In genomic region chr3:60086811-60087210, GRCh38 we compare ENCODE assay signal across 10 cellular contexts.
A peak's percentile ranks its signal among the peaks of the same experiment; 100 is the strongest.
DNase-seq lines count a peak whose midpoint lies in the region; ATAC-seq and TF ChIP-seq lines count a peak whose summit lies in the region.
"Had no signal": no experiment of that assay in that cellular context is flagged by ENCODE, and none has a peak within 500 bp of the region (broad histone marks: within the 10 kb centered on the region; RNA-seq: fewer than 3 reads in every experiment).

No MANE protein-coding gene starts in this region.

- DNase-seq in activated T-cell treated with anti-CD3 and anti-CD28 coated beads for 48 hours (ENCODE audit: low read depth) (peak; percentile 29), activated T-cell treated with anti-CD3 and anti-CD28 coated beads for 4 hours (no peak), M059J (ENCODE audit: low read depth) (peak; percentile 79), astrocyte of the cerebellum (ENCODE audit: low read depth) (peak; percentile 4), gastrocnemius medialis (no peak)
- peak; percentile 14 for DNase-seq in stimulated activated naive B cell treated with anti-CD40 and anti-IgM and Interleukin-4, amounts not matched to agents 10 μg/mL and 1 μg/mL and 100 μg/mL, for 72 hours

- no peaks in the 10 kb centered on the region for H3K4me1 ChIP-seq in gastrocnemius medialis

- ATAC-seq in stimulated activated naive B cell treated with anti-CD40 and anti-IgM and Interleukin-4, amounts not matched to agents 10 μg/mL and 1 μg/mL and 100 μg/mL, for 72 hours (replicated peaks) = peak; percentile 92 to 97
- ATAC-seq in GM19324 (IDR thresholded peaks at IDR 0.05; ENCODE audit: low FRiP score, unreplicated experiment) (no peak), gastrocnemius medialis (no peak), GM18867 (IDR thresholded peaks at IDR 0.05; ENCODE audit: unreplicated experiment) (no peak)

- H3K4me3 Mint-ChIP-seq in stimulated activated naive B cell treated with anti-CD40 and anti-IgM and Interleukin-4, amounts not matched to agents 10 μg/mL and 1 μg/mL and 100 μg/mL, for 72 hours = no peak overlapping the region
- H3K4me3 Mint-ChIP-seq: B cell had no signal

- TF ChIP-seq CTCF in astrocyte of the cerebellum (IDR thresholded peaks at IDR 0.05; ENCODE audit: low read depth, low read length, missing control alignments) (no peak), gastrocnemius medialis (IDR thresholded peaks at IDR 0.05 in 4 of 5, conservative IDR thresholded peaks at IDR 0.05 in 1 of 5) (no peak)

- in situ Hi-C loops in astrocyte of the cerebellum (cut with HindIII; ENCODE audit: low sequenced_read_pairs) (no loop called here), gastrocnemius medialis (cut with MboI; ENCODE audit: low sequenced_read_pairs in 4 of 4) (no loop called here)

- no peak overlapping the region for H3K4me3 ChIP-seq in astrocyte of the cerebellum (ENCODE audit: low read depth, low read length)
- no peak overlapping the region for H3K4me3 ChIP-seq in gastrocnemius medialis
- H3K4me3 ChIP-seq: skin epidermis had no signal

- intact Hi-C loops in gastrocnemius medialis (cut with DNase I; ENCODE audit: low total_unique reads) = no loop called here

- H3K36me3 ChIP-seq in gastrocnemius medialis = no peaks in the 10 kb centered on the region

- no peak overlapping the region for H3K27ac ChIP-seq in gastrocnemius medialis
- H3K27ac ChIP-seq: skin epidermis had no signal

- H3K4me1 Mint-ChIP-seq in stimulated activated naive B cell treated with anti-CD40 and anti-IgM and Interleukin-4, amounts not matched to agents 10 μg/mL and 1 μg/mL and 100 μg/mL, for 72 hours = peaks cover 24 to 44% of the 10 kb centered on the region in 2 donors

- H3K9me3 ChIP-seq in gastrocnemius medialis = no peaks in the 10 kb centered on the region

- no peaks in the 10 kb centered on the region for H3K27me3 ChIP-seq in gastrocnemius medialis

- H3K9me3 Mint-ChIP-seq in stimulated activated naive B cell treated with anti-CD40 and anti-IgM and Interleukin-4, amounts not matched to agents 10 μg/mL and 1 μg/mL and 100 μg/mL, for 72 hours = peaks cover 7 to 12% of the 10 kb centered on the region in 2 donors

- no peak for TF ChIP-seq POLR2A in gastrocnemius medialis (IDR thresholded peaks at IDR 0.05)

- peak overlapping the region; percentile 38 for H3K27ac Mint-ChIP-seq in stimulated activated naive B cell treated with anti-CD40 and anti-IgM and Interleukin-4, amounts not matched to agents 10 μg/mL and 1 μg/mL and 100 μg/mL, for 72 hours
- H3K27ac Mint-ChIP-seq: B cell had no signal

- H3K27me3 Mint-ChIP-seq in stimulated activated naive B cell treated with anti-CD40 and anti-IgM and Interleukin-4, amounts not matched to agents 10 μg/mL and 1 μg/mL and 100 μg/mL, for 72 hours = no peaks in the 10 kb centered on the region

- peaks cover 0 to 22% of the 10 kb centered on the region in 2 donors for H3K36me3 Mint-ChIP-seq in stimulated activated naive B cell treated with anti-CD40 and anti-IgM and Interleukin-4, amounts not matched to agents 10 μg/mL and 1 μg/mL and 100 μg/mL, for 72 hours

Comparison
In these comparisons a context has a peak if more than half of its experiments do, and no peak if none do; other contexts are left out.
1. DNase-seq: peak in activated T-cell treated with anti-CD3 and anti-CD28 coated beads for 48 hours (single experiment), M059J (single experiment), astrocyte of the cerebellum (single experiment) and stimulated activated naive B cell treated with anti-CD40 and anti-IgM and Interleukin-4, amounts not matched to agents 10 μg/mL and 1 μg/mL and 100 μg/mL, for 72 hours (single experiment); none in activated T-cell treated with anti-CD3 and anti-CD28 coated beads for 4 hours (single experiment) and gastrocnemius medialis (0 of 2).
2. ATAC-seq: peak in stimulated activated naive B cell treated with anti-CD40 and anti-IgM and Interleukin-4, amounts not matched to agents 10 μg/mL and 1 μg/mL and 100 μg/mL, for 72 hours (2 of 2); none in GM19324 (single experiment), gastrocnemius medialis (0 of 2) and GM18867 (single experiment).